ENCODE assay signal across 34 cellular contexts in genomic region chr10:116853287-116853686, GRCh38. TPM values are rescaled to one million over a fixed set of nuclear protein-coding genes. Genes with fewer than 3 reads are reported as not detected.
DNase-seq lines count a peak whose midpoint lies in the region; ATAC-seq and TF ChIP-seq lines count a peak whose summit lies in the region.
"Had no signal": no experiment of that assay in that cellular context is flagged by ENCODE, and none has a peak within 500 bp of the region (broad histone marks: within the 10 kb centered on the region; RNA-seq: fewer than 3 reads in every experiment).

No MANE protein-coding gene starts in this region.

- H3K4me3 ChIP-seq in SK-N-SH (ENCODE audit: low read depth in 2 of 2, low read length in 1 of 2) (no peak overlapping the region), GM23338 (no peak overlapping the region), HEK293 (ENCODE audit: low read depth, low read length) (no peak overlapping the region)
- H3K4me3 ChIP-seq: A549; BLaER1; BLaER1 treated with 17β-estradiol and CSF1 and Interleukin-3, amounts not matched to agents 10 nM and 100 nM had no signal

- H3K36me3 Mint-ChIP-seq in GM23338 (ENCODE audit: low read depth) = no peaks in the 10 kb centered on the region; the same call in 2 of the 3 replicates
- peaks cover 3% of the 10 kb centered on the region for H3K36me3 Mint-ChIP-seq in neural crest cell (ENCODE audit: low read depth)
- no peaks in the 10 kb centered on the region for H3K36me3 Mint-ChIP-seq in CD14-positive monocyte
- H3K36me3 Mint-ChIP-seq: CD4-positive, alpha-beta memory T cell; CD4-positive, CD25-positive, alpha-beta regulatory T cell; CD8-positive, alpha-beta T cell had no signal

- H3K9ac ChIP-seq in SK-N-SH = no peak overlapping the region
- H3K9ac ChIP-seq: BLaER1; BLaER1 treated with 17β-estradiol and CSF1 and Interleukin-3, amounts not matched to agents 10 nM and 100 nM had no signal

- H3F3A ChIP-seq in SK-N-SH (replicated peaks; ENCODE audit: insufficient read depth) (no peaks in the 10 kb centered on the region), GM23338 (replicated peaks; ENCODE audit: low read depth) (peaks cover 3% of the 10 kb centered on the region; the same call in 1 of the 2 replicates)

- H3K4me2 ChIP-seq in SK-N-SH (no peak overlapping the region), GM23338 (no peak overlapping the region)
- H3K4me2 ChIP-seq: A549; BLaER1; BLaER1 treated with 17β-estradiol and CSF1 and Interleukin-3, amounts not matched to agents 10 nM and 100 nM had no signal

- H3K79me2 ChIP-seq in SK-N-SH (ENCODE audit: insufficient read depth) = no peaks in the 10 kb centered on the region
- H3K79me2 ChIP-seq in GM23338 (replicated peaks; ENCODE audit: insufficient read depth) = no peaks in the 10 kb centered on the region

- TF ChIP-seq RAD21 in SK-N-SH (IDR thresholded peaks at IDR 0.05; ENCODE audit: low read length) = no peak

- H3K4me3 Mint-ChIP-seq in GM23338 = no peak overlapping the region
- peak overlapping the region; percentile 13 for H3K4me3 Mint-ChIP-seq in neural crest cell
- H3K4me3 Mint-ChIP-seq in CD14-positive monocyte = no peak overlapping the region
- H3K4me3 Mint-ChIP-seq: B cell; CD4-positive, alpha-beta memory T cell; CD4-positive, alpha-beta T cell; CD4-positive, CD25-positive, alpha-beta regulatory T cell; CD8-positive, alpha-beta memory T cell; CD8-positive, alpha-beta T cell had no signal

- WGBS in SK-N-SH (ENCODE audit: low lambda C conversion rate) = 49% methylated on average over 4 of the region's 4 CpGs

- no peak for ATAC-seq in SK-N-SH treated with all-trans-retinoic acid at 6 μM for 48 hours
- no peak for ATAC-seq in GM23338
- ATAC-seq in HG02938 (IDR thresholded peaks at IDR 0.05; ENCODE audit: unreplicated experiment) = no peak
- ATAC-seq: A549; CD8-positive, alpha-beta T cell had no signal

- H3K27ac ChIP-seq in SK-N-SH (ENCODE audit: low read depth in 2 of 2, low read length in 1 of 2) = no peak overlapping the region
- no peak overlapping the region for H3K27ac ChIP-seq in GM23338 (ENCODE audit: low read depth)
- no peak overlapping the region for H3K27ac ChIP-seq in HEK293 (ENCODE audit: extremely low read depth, low read depth, low read length)
- H3K27ac ChIP-seq: 22Rv1; A549; BLaER1; BLaER1 treated with 17β-estradiol and CSF1 and Interleukin-3, amounts not matched to agents 10 nM and 100 nM; C4-2B had no signal

- H3K27me3 ChIP-seq in SK-N-SH (ENCODE audit: insufficient read depth) (no peaks in the 10 kb centered on the region), GM23338 (ENCODE audit: insufficient read depth) (peaks cover 12% of the 10 kb centered on the region; the same call in 1 of the 2 replicates)
- H3K27me3 ChIP-seq: BLaER1; BLaER1 treated with 17β-estradiol and CSF1 and Interleukin-3, amounts not matched to agents 10 nM and 100 nM had no signal

- H3K4me1 Mint-ChIP-seq in GM23338 (peaks cover 16% of the 10 kb centered on the region), neural crest cell (peaks cover 12% of the 10 kb centered on the region), CD14-positive monocyte (peaks cover 19% of the 10 kb centered on the region)

- H3K36me3 ChIP-seq in SK-N-SH (replicated peaks in 1 of 2; ENCODE audit: control insufficient read depth in 1 of 2, insufficient read depth in 2 of 2, low read length in 1 of 2) (no peaks in the 10 kb centered on the region), GM23338 (ENCODE audit: insufficient read depth) (no peaks in the 10 kb centered on the region), HEK293 (ENCODE audit: control insufficient read depth in 2 of 2, insufficient read depth in 1 of 2, low read length in 2 of 2) (no peaks in the 10 kb centered on the region)
- H3K36me3 ChIP-seq: BE2C; BLaER1; BLaER1 treated with 17β-estradiol and CSF1 and Interleukin-3, amounts not matched to agents 10 nM and 100 nM had no signal

- H2AFZ ChIP-seq in SK-N-SH (ENCODE audit: low read depth) (no peak overlapping the region), GM23338 (0 out of 2 replicates have a peak overlapping the region, but pooled peaks have one; percentile 28)

- DNase-seq in SK-N-SH (peak; percentile 70), GM23338 (ENCODE audit: low spot score) (no peak), neural crest cell (ENCODE audit: low read depth, low spot score) (no peak), NOMO-1 treated with DMSO at 0.1 percent for 48 hours (lab: John Stamatoyannopoulos, UW; ENCODE audit: unreplicated experiment) (no peak), CD14-positive monocyte (ENCODE audit: low spot score) (no peak)
- DNase-seq: 8988T; ACHN; AML-193; BE2C; C1 segment of cervical spinal cord; Caco-2; Calu3; CD4-positive, alpha-beta memory T cell; CD4-positive, alpha-beta T cell; CD4-positive, CD25-positive, alpha-beta regulatory T cell; CD8-positive, alpha-beta memory T cell; CD8-positive, alpha-beta T cell; COR-L47; DMS 273 treated with DMSO at 0.1 percent for 48 hours; DMS153; DMS53; DMS79; DMS79 treated with DMSO at 0.1 percent for 48 hours; DND-41; EL had no signal

- H3K9me2 ChIP-seq in SK-N-SH (no peaks in the 10 kb centered on the region), GM23338 (ENCODE audit: insufficient read depth) (no peaks in the 10 kb centered on the region)

- CTCF ChIA-PET in SK-N-SH (lab: Yijun Ruan, JAX) = interaction anchor here (0.9 to 1.4 kb wide), 3 partner anchors 18 to 322 kb away, joined by 3 to 4 read pairs (median 3); no protein-coding TSS in a partner anchor
- CTCF ChIA-PET in HEK293 (lab: Yijun Ruan, JAX) = no interaction called here

- POLR2A ChIA-PET in SK-N-SH (lab: Yijun Ruan, JAX) (no interaction called here), HEK293 (lab: Yijun Ruan, JAX) (no interaction called here)

- H3K27ac Mint-ChIP-seq in GM23338 = no peak overlapping the region
- no peak overlapping the region for H3K27ac Mint-ChIP-seq in neural crest cell (ENCODE audit: unreplicated experiment)
- H3K27ac Mint-ChIP-seq in CD14-positive monocyte = no peak overlapping the region
- H3K27ac Mint-ChIP-seq: B cell; CD4-positive, alpha-beta memory T cell; CD4-positive, alpha-beta T cell; CD4-positive, CD25-positive, alpha-beta regulatory T cell; CD8-positive, alpha-beta memory T cell; CD8-positive, alpha-beta T cell had no signal

- H3K27me3 Mint-ChIP-seq in GM23338 (ENCODE audit: insufficient read depth, low read depth, poor library complexity) = peaks cover 10% of the 10 kb centered on the region
- H3K27me3 Mint-ChIP-seq in neural crest cell (ENCODE audit: low read depth) = peaks cover 11% of the 10 kb centered on the region
- peaks cover 42 to 49% (median 42%) of the 10 kb centered on the region in 3 donors for H3K27me3 Mint-ChIP-seq in CD14-positive monocyte (ENCODE audit: low read depth in 3 of 3)

- no peak for TF ChIP-seq CTCF in SK-N-SH (IDR thresholded peaks at IDR 0.05)
- TF ChIP-seq CTCF in GM23338 (conservative IDR thresholded peaks at IDR 0.05; ENCODE audit: low read depth in 2 of 2) = no peak
- no peak for TF ChIP-seq CTCF in HEK293 (tag by site-specific recombination; IDR thresholded peaks at IDR 0.05)
- no peak for TF ChIP-seq CTCF in neural crest cell (conservative IDR thresholded peaks at IDR 0.05)
- no peak for TF ChIP-seq CTCF in CD14-positive monocyte (IDR thresholded peaks at IDR 0.05)

- intact Hi-C loops in CD14-positive monocyte (cut with micrococcal nuclease) = no loop called here

- H3K9me3 ChIP-seq in SK-N-SH (no peaks in the 10 kb centered on the region), HEK293 (ENCODE audit: control insufficient read depth, insufficient read depth, low read depth, low read length) (no peaks in the 10 kb centered on the region)
- H3K9me3 ChIP-seq: BE2C had no signal

- 0 out of 4 replicates have a peak, but pooled peaks of 1 of the 2 experiments have one; percentile 28 for TF ChIP-seq EP300 in SK-N-SH (IDR thresholded peaks at IDR 0.05; ENCODE audit: borderline replicate concordance in 1 of 2, low read depth in 1 of 2, low read length in 1 of 2)

- H4K20me1 ChIP-seq in SK-N-SH (ENCODE audit: insufficient read depth) = no peaks in the 10 kb centered on the region
- H4K20me1 ChIP-seq in GM23338 (replicated peaks; ENCODE audit: insufficient read depth) = no peaks in the 10 kb centered on the region
- H4K20me1 ChIP-seq: BLaER1; BLaER1 treated with 17β-estradiol and CSF1 and Interleukin-3, amounts not matched to agents 10 nM and 100 nM had no signal

- peaks cover 5% of the 10 kb centered on the region; the same call in 2 of the 3 replicates for H3K9me3 Mint-ChIP-seq in GM23338
- peaks cover 10% of the 10 kb centered on the region for H3K9me3 Mint-ChIP-seq in neural crest cell
- peaks cover 3 to 20% (median 9%) of the 10 kb centered on the region in 7 donors for H3K9me3 Mint-ChIP-seq in CD14-positive monocyte

- H3K4me1 ChIP-seq in SK-N-SH (ENCODE audit: control insufficient read depth in 1 of 2, insufficient read depth in 2 of 2, low read depth in 1 of 2, low read length in 1 of 2) (peaks cover 0 to 10% of the 10 kb centered on the region in 2 experiments; a peak in 1 of 4 replicates), GM23338 (ENCODE audit: insufficient read depth) (peaks cover 10% of the 10 kb centered on the region), HEK293 (ENCODE audit: control insufficient read depth, insufficient read depth, low read length) (no peaks in the 10 kb centered on the region)
- H3K4me1 ChIP-seq: BE2C; BLaER1; BLaER1 treated with 17β-estradiol and CSF1 and Interleukin-3, amounts not matched to agents 10 nM and 100 nM; Caco-2 had no signal

TF ChIP-seq in SK-N-SH, 30 proteins besides CTCF, POLR2A, EP300 and RAD21 (continues in another document):
- peak; percentile 60 for TF ChIP-seq GATA2 (CRISPR knock-in tag; IDR thresholded peaks at IDR 0.05)

TF ChIP-seq in SK-N-SH treated with all-trans-retinoic acid at 6 μM for 48 hours, 23 proteins besides CTCF, POLR2A, EP300 and RAD21:
- TF ChIP-seq TOX (CRISPR knock-in tag; IDR thresholded peaks at IDR 0.05; ENCODE audit: borderline replicate concordance) = no peak

TF ChIP-seq in GM23338, 12 proteins besides CTCF, POLR2A, EP300 and RAD21 (continues in another document):
- TF ChIP-seq ZNF114 (CRISPR knock-in tag; IDR thresholded peaks at IDR 0.05) (no peak), ZNF331 (CRISPR knock-in tag; IDR thresholded peaks at IDR 0.05; ENCODE audit: low read depth) (no peak)

RNA-seq across cellular contexts. Expression of gene ENO4, which starts 4.0 kb away (rescaled TPM):
- polyA plus RNA-seq in SK-N-SH (2012; rRNA removed) (0.36 and 0.44 TPM in 2 replicates), GM23338 (2016; fragmentation: Nextera tagmentation; extraction: Ambion mirVana) (0.44 and 0.59 TPM in 2 replicates), CD14-positive monocyte (not detected)
- polyA plus RNA-seq in SK-N-SH (2012; cell fraction: cytosol; rRNA removed) = 0.30 and 0.33 TPM in 2 replicates
- polyA plus RNA-seq in SK-N-SH (2012; cell fraction: nucleus; rRNA removed) = 0.20 and 0.93 TPM in 2 replicates
- 0.04 and 0.24 TPM in 2 replicates for total RNA-seq in GM23338 (2014; rRNA removed; shearing (Covaris generic))
- total RNA-seq in neural crest cell = 0.37 and 1.1 TPM in 2 replicates
- total RNA-seq: Caco-2; CD4-positive, alpha-beta memory T cell; CD4-positive, alpha-beta T cell; CD4-positive, CD25-positive, alpha-beta regulatory T cell; CD8-positive, alpha-beta memory T cell; CD8-positive, alpha-beta T cell had no signal
- polyA plus RNA-seq: CD4-positive, alpha-beta memory T cell; CD4-positive, CD25-positive, alpha-beta regulatory T cell; CD8-positive, alpha-beta memory T cell had no signal
